ENCODE assay signal across 19 cellular contexts in genomic region chr1:22461100-22461499, GRCh38.
"Had no signal": no experiment of that assay in that cellular context is flagged by ENCODE, and none has a peak within 500 bp of the region (broad histone marks: within the 10 kb centered on the region; RNA-seq: fewer than 3 reads in every experiment).

No MANE protein-coding gene starts in this region.

- H3K4me3 Mint-ChIP-seq: effector memory CD8-positive, alpha-beta T cell; type B pancreatic cell had no signal

- H3K27ac Mint-ChIP-seq: type B pancreatic cell had no signal

- DNase-seq: effector memory CD8-positive, alpha-beta T cell; gastrocnemius medialis; heart right ventricle; hypothalamus; left ventricle myocardium inferior; mesenchymal stem cell; naive thymus-derived CD8-positive, alpha-beta T cell; psoas muscle; retina; stimulated activated CD4-positive, alpha-beta T cell treated with anti-CD3 and anti-CD28 coated beads, Interleukin-2, amount 100 ng/mL, for 24 hours; stimulated activated CD4-positive, alpha-beta T cell treated with anti-CD3 and anti-CD28 coated beads, Interleukin-4, amount 100 ng/mL, for 4 hours; stimulated activated naive CD4-positive, alpha-beta T cell had no signal

- H3K9me3 ChIP-seq: esophagus muscularis mucosa, gastrocnemius medialis, neutrophil, psoas muscle had no signal

- FAIRE-seq: urothelium cell line had no signal

- H3K4me3 ChIP-seq: esophagus muscularis mucosa, gastrocnemius medialis, heart right ventricle, left ventricle myocardium inferior, lung, psoas muscle had no signal

- H3K27me3 Mint-ChIP-seq: effector memory CD8-positive, alpha-beta T cell; naive thymus-derived CD8-positive, alpha-beta T cell; type B pancreatic cell had no signal

- H3K9me3 Mint-ChIP-seq: effector memory CD8-positive, alpha-beta T cell; type B pancreatic cell had no signal

- H3K36me3 ChIP-seq: esophagus muscularis mucosa, gastrocnemius medialis, heart right ventricle, left ventricle myocardium inferior, neutrophil had no signal

- H3K27ac ChIP-seq: epithelial cell of prostate, esophagus muscularis mucosa, gastrocnemius medialis, heart right ventricle, left ventricle myocardium inferior, neutrophil, psoas muscle had no signal

- ATAC-seq: gastrocnemius medialis, psoas muscle, sciatic nerve had no signal

- H3K27me3 ChIP-seq: esophagus muscularis mucosa, gastrocnemius medialis, heart right ventricle, neutrophil had no signal
